In genomic region chr15:56736308-56736707, GRCh38 we compare ENCODE assay signal across 11 cellular contexts. TPM values are rescaled to one million over a fixed set of nuclear protein-coding genes. Genes with fewer than 3 reads are reported as not detected.
DNase-seq lines count a peak whose midpoint lies in the region; FAIRE-seq and TF ChIP-seq lines count a peak whose summit lies in the region.
"Had no signal": no experiment of that assay in that cellular context is flagged by ENCODE, and none has a peak within 500 bp of the region (broad histone marks: within the 10 kb centered on the region; RNA-seq: fewer than 3 reads in every experiment).

No MANE protein-coding gene starts in this region.

- H2AFZ ChIP-seq in astrocyte (ENCODE audit: low read depth, low read length), result no peak overlapping the region

- H3K36me3 Mint-ChIP-seq in astrocyte (ENCODE audit: low read depth, unreplicated experiment), result no peaks in the 10 kb centered on the region

- H3K9me3 Mint-ChIP-seq in astrocyte (ENCODE audit: unreplicated experiment), result peaks cover 2% of the 10 kb centered on the region

- CTCF ChIA-PET in HEK293 (lab: Yijun Ruan, JAX), result no interaction called here

- H3K27me3 ChIP-seq in astrocyte (ENCODE audit: insufficient read depth, low read length) (no peaks in the 10 kb centered on the region), suprapubic skin (no peaks in the 10 kb centered on the region)

- H3K27ac ChIP-seq in HEK293 (ENCODE audit: extremely low read depth, low read depth, low read length), result no peak overlapping the region
- H3K27ac ChIP-seq in astrocyte (ENCODE audit: low read depth, low read length), result no peak overlapping the region
- peak overlapping the region; percentile 56 for H3K27ac ChIP-seq in suprapubic skin

- no peak overlapping the region for H3K9ac ChIP-seq in astrocyte (ENCODE audit: low read length)

- no peak overlapping the region for H3K4me2 ChIP-seq in astrocyte (ENCODE audit: low read length)

- H3K36me3 ChIP-seq in HEK293 (ENCODE audit: control insufficient read depth in 2 of 2, insufficient read depth in 1 of 2, low read length in 2 of 2) (no peaks in the 10 kb centered on the region), astrocyte (ENCODE audit: insufficient read depth, low read length) (no peaks in the 10 kb centered on the region), suprapubic skin (no peaks in the 10 kb centered on the region)

- no peak for FAIRE-seq in astrocyte (lab: Jason Lieb, UNC)

- H3K4me1 Mint-ChIP-seq in astrocyte (ENCODE audit: low read depth, unreplicated experiment), result peaks cover 9% of the 10 kb centered on the region

- peaks cover 5% of the 10 kb centered on the region for H3K4me1 ChIP-seq in HEK293 (ENCODE audit: control insufficient read depth, insufficient read depth, low read length)
- peaks cover 20% of the 10 kb centered on the region for H3K4me1 ChIP-seq in astrocyte (ENCODE audit: insufficient read depth, low read length)
- H3K4me1 ChIP-seq in suprapubic skin, result peaks cover 25% of the 10 kb centered on the region

- TF ChIP-seq EP300 in suprapubic skin (IDR thresholded peaks at IDR 0.05), result no peak

- H3K79me2 ChIP-seq in astrocyte (ENCODE audit: insufficient read depth, low read length), result peaks cover 14% of the 10 kb centered on the region

- no peak overlapping the region for H3K27ac Mint-ChIP-seq in astrocyte (ENCODE audit: unreplicated experiment)

- no peaks in the 10 kb centered on the region for H3K27me3 Mint-ChIP-seq in astrocyte (ENCODE audit: low read depth, unreplicated experiment)

- POLR2A ChIA-PET in HEK293 (lab: Yijun Ruan, JAX), result no interaction called here

- H3K9me3 ChIP-seq in HEK293 (ENCODE audit: control insufficient read depth, insufficient read depth, low read depth, low read length) (no peaks in the 10 kb centered on the region), astrocyte (ENCODE audit: insufficient read depth, low read depth, low read length) (no peaks in the 10 kb centered on the region), suprapubic skin (peaks cover 7% of the 10 kb centered on the region)

- H3K4me3 ChIP-seq in HEK293 (ENCODE audit: low read depth, low read length) (no peak overlapping the region), astrocyte (ENCODE audit: insufficient read depth, low read depth, low read length) (no peak overlapping the region), fibroblast of villous mesenchyme (ENCODE audit: low read depth, low read length) (no peak overlapping the region), suprapubic skin (no peak overlapping the region)

- TF ChIP-seq POLR2A in suprapubic skin (IDR thresholded peaks at IDR 0.05), result no peak

- TF ChIP-seq CTCF in HEK293 (tag by site-specific recombination; IDR thresholded peaks at IDR 0.05) (no peak), astrocyte (IDR thresholded peaks at IDR 0.05; ENCODE audit: insufficient read depth, low read depth, low read length) (no peak), fibroblast of villous mesenchyme (IDR thresholded peaks at IDR 0.05; ENCODE audit: insufficient read depth, low read depth, low read length) (no peak), suprapubic skin (IDR thresholded peaks at IDR 0.05) (no peak)

- H4K20me1 ChIP-seq in astrocyte (ENCODE audit: insufficient read depth, low read length), result peaks cover 9% of the 10 kb centered on the region

- no peak overlapping the region for H3K4me3 Mint-ChIP-seq in astrocyte (ENCODE audit: unreplicated experiment)

- DNase-seq in astrocyte (ENCODE audit: low read depth) (peak; percentile 70), fibroblast of villous mesenchyme (ENCODE audit: low read depth) (peak; percentile 59), suprapubic skin (ENCODE audit: low spot score in 2 of 2) (no peak), NCI-H2227 (lab: John Stamatoyannopoulos, UW; ENCODE audit: unreplicated experiment) (no peak), UCSD-AML1 (lab: John Stamatoyannopoulos, UW; ENCODE audit: unreplicated experiment) (no peak), CD1c-positive myeloid dendritic cell (ENCODE audit: extremely low spot score) (no peak)
- DNase-seq: activated T-cell treated with anti-CD3 and anti-CD28 coated beads for 4 hours, NCI-H524 treated with DMSO at 0.1 percent for 48 hours, right cardiac atrium, SHP77 treated with DMSO at 0.1 percent for 48 hours had no signal

- WGBS in suprapubic skin, result 40% methylated on average over 6 of the region's 6 CpGs

TF ChIP-seq in HEK293, 187 proteins besides CTCF, POLR2A, EP300 and RAD21:
- TF ChIP-seq ZNF558 (tag by site-specific recombination; IDR thresholded peaks at IDR 0.05), result no peak
- no peak for TF ChIP-seq ZNF704 (tag by site-specific recombination; IDR thresholded peaks at IDR 0.05)
- no peak for TF ChIP-seq ZNF23 (tag by site-specific recombination; IDR thresholded peaks at IDR 0.05; ENCODE audit: borderline replicate concordance)
- TF ChIP-seq ZFHX2 (tag by site-specific recombination; conservative IDR thresholded peaks at IDR 0.05), result no peak
- peak; percentile 48; the same call in 1 of the 2 replicates for TF ChIP-seq ZBTB21 (tag by site-specific recombination; IDR thresholded peaks at IDR 0.05)
- TF ChIP-seq ZFP41 (tag by site-specific recombination; IDR thresholded peaks at IDR 0.05; ENCODE audit: borderline replicate concordance), result no peak
- TF ChIP-seq ZNF677 (tag by site-specific recombination; IDR thresholded peaks at IDR 0.05), result no peak
- no peak for TF ChIP-seq YY2 (tag by site-specific recombination; IDR thresholded peaks at IDR 0.05)
- peak; percentile 80 for TF ChIP-seq ZNF596 (tag by site-specific recombination; IDR thresholded peaks at IDR 0.05)
- TF ChIP-seq SCRT2 (tag by site-specific recombination; IDR thresholded peaks at IDR 0.05), result no peak
- TF ChIP-seq ZNF629 (tag by site-specific recombination; IDR thresholded peaks at IDR 0.05), result peak; percentile 77
- TF ChIP-seq ZNF791 (tag by site-specific recombination; IDR thresholded peaks at IDR 0.05), result no peak
- no peak for TF ChIP-seq ZNF362 (tag by site-specific recombination; IDR thresholded peaks at IDR 0.05)

RNA-seq across cellular contexts. Expression of gene ZNF280D, which starts 3.0 kb away (rescaled TPM):
- total RNA-seq in astrocyte (13.7 and 14.5 TPM in 2 replicates), fibroblast of villous mesenchyme (25.8 and 51.8 TPM in 2 replicates), suprapubic skin (10 to 100 TPM; 27.4 to 59.3 (median 37.3) TPM)

Comparison
In these comparisons a context has a peak if more than half of its experiments do, and no peak if none do; other contexts are left out.
1. DNase-seq: peak in astrocyte (single experiment) and fibroblast of villous mesenchyme (single experiment); none in suprapubic skin (0 of 2), NCI-H2227 (single experiment), UCSD-AML1 (single experiment) and CD1c-positive myeloid dendritic cell (single experiment).